9 cellular contexts compared by ENCODE assay signal in the genomic region with DNA sequence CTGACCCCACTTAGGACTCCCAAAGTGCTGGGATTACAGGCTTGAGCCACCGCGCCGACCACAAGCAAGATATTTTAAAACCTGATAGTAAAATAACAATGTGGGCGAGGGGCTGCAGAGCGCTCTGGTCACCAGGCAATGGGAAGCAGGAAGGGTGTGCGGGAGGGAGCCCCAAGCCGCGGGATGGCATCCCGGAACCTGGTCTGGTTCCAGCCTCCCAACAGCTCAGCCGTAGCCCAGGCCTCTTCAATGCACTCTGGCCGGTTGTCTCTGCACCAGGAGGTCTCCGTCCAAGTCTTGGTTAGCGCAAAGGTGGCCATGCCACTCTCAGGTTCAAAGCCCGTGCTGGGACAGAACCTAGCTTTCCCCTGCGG. TPM values are rescaled to one million over a fixed set of nuclear protein-coding genes. Genes with fewer than 3 reads are reported as not detected.
A peak's percentile ranks its signal among the peaks of the same experiment; 100 is the strongest.
DNase-seq lines count a peak whose midpoint lies in the region; ATAC-seq and TF ChIP-seq lines count a peak whose summit lies in the region.
"Had no signal": no experiment of that assay in that cellular context is flagged by ENCODE, and none has a peak within 500 bp of the region (broad histone marks: within the 10 kb centered on the region; RNA-seq: fewer than 3 reads in every experiment).

No MANE protein-coding gene starts in this region.

- H3K27ac Mint-ChIP-seq in activated CD8-positive, alpha-beta T cell treated with anti-CD3 and anti-CD28 coated beads, Interleukin-2, amount 10 ng/mL, durations not matched to agents 7 days and 5 days, result peak overlapping the region; percentile 73

- H3K27ac ChIP-seq in subcutaneous abdominal adipose tissue (ENCODE audit: low read depth, low read length), result no peak overlapping the region

- peaks cover 13% of the 10 kb centered on the region for H3K36me3 ChIP-seq in iPS-15b (ENCODE audit: control insufficient read depth, insufficient read depth, low read length)
- H3K36me3 ChIP-seq in subcutaneous abdominal adipose tissue (ENCODE audit: control insufficient read depth in 5 of 5, insufficient read depth in 5 of 5, low read length in 5 of 5), result peaks cover 0 to 22% (median 20%) of the 10 kb centered on the region in 5 donors
- H3K36me3 ChIP-seq: pancreas had no signal

- no peaks in the 10 kb centered on the region for H3K9me3 Mint-ChIP-seq in activated CD8-positive, alpha-beta T cell treated with anti-CD3 and anti-CD28 coated beads, Interleukin-2, amount 10 ng/mL, durations not matched to agents 7 days and 5 days (ENCODE audit: insufficient read depth)

- H3K27me3 Mint-ChIP-seq in activated CD8-positive, alpha-beta T cell treated with anti-CD3 and anti-CD28 coated beads, Interleukin-2, amount 10 ng/mL, durations not matched to agents 7 days and 5 days (ENCODE audit: low read depth), result no peaks in the 10 kb centered on the region

- CTCF ChIA-PET in activated CD8-positive, alpha-beta T cell treated with anti-CD3 and anti-CD28 coated beads, Interleukin-2, amount 10 ng/mL, durations not matched to agents 7 days and 5 days (lab: Charles Lee), result interaction anchor here (1.0 to 2.2 kb wide), 6 partner anchors 9 to 41 kb away, joined by 3 to 13 read pairs (median 6); partner anchors contain the start of gene MAN1B1

- peaks cover 16% of the 10 kb centered on the region for H3K4me1 Mint-ChIP-seq in activated CD8-positive, alpha-beta T cell treated with anti-CD3 and anti-CD28 coated beads, Interleukin-2, amount 10 ng/mL, durations not matched to agents 7 days and 5 days (ENCODE audit: low read depth)

- H3K36me3 Mint-ChIP-seq in activated CD8-positive, alpha-beta T cell treated with anti-CD3 and anti-CD28 coated beads, Interleukin-2, amount 10 ng/mL, durations not matched to agents 7 days and 5 days (ENCODE audit: low read depth), result peaks cover 16% of the 10 kb centered on the region

- peak overlapping the region; percentile 61 for H3K4me3 ChIP-seq in HFF-Myc (replicated peaks; ENCODE audit: low read depth, low read length)
- H3K4me3 ChIP-seq in iPS-15b (ENCODE audit: low read depth, low read length), result peak overlapping the region; percentile 52
- peak overlapping the region in 4 of 5 donors; percentile 47 to 65 (median 56) for H3K4me3 ChIP-seq in subcutaneous abdominal adipose tissue (ENCODE audit: low read depth in 1 of 5, low read length in 5 of 5)

- H3K9me3 ChIP-seq in iPS-15b (ENCODE audit: control insufficient read depth, insufficient read depth, low read length), result no peaks in the 10 kb centered on the region
- H3K9me3 ChIP-seq in subcutaneous abdominal adipose tissue (ENCODE audit: control insufficient read depth in 5 of 5, low read length in 5 of 5), result no peaks in the 10 kb centered on the region
- H3K9me3 ChIP-seq: pancreas had no signal

- ATAC-seq in activated CD8-positive, alpha-beta T cell treated with anti-CD3 and anti-CD28 coated beads, Interleukin-2, amount 10 ng/mL, durations not matched to agents 7 days and 5 days, result no peak
- no peak for ATAC-seq in HG03378 (IDR thresholded peaks at IDR 0.05; ENCODE audit: unreplicated experiment)

- H3K27me3 ChIP-seq in iPS-15b (ENCODE audit: control insufficient read depth, insufficient read depth, low read length) (peaks cover 19% of the 10 kb centered on the region), subcutaneous abdominal adipose tissue (ENCODE audit: control insufficient read depth in 5 of 5, insufficient read depth in 4 of 5, low read length in 5 of 5) (no peaks in the 10 kb centered on the region)
- H3K27me3 ChIP-seq: pancreas had no signal

- DNase-seq in HFF-Myc (ENCODE audit: extremely low read depth, low read depth) (no peak), NCI-H128 (lab: John Stamatoyannopoulos, UW; ENCODE audit: unreplicated experiment) (no peak), RKO (ENCODE audit: low spot score) (no peak)
- no peak for DNase-seq in activated CD8-positive, alpha-beta T cell treated with anti-CD3 and anti-CD28 coated beads, Interleukin-2, amount 10 ng/mL, durations not matched to agents 7 days and 5 days
- DNase-seq: NCI-H1417 treated with DMSO at 0.1 percent for 48 hours had no signal

- POLR2A ChIA-PET in activated CD8-positive, alpha-beta T cell treated with anti-CD3 and anti-CD28 coated beads, Interleukin-2, amount 10 ng/mL, durations not matched to agents 7 days and 5 days (lab: Charles Lee), result interaction anchor here (2.6 kb wide), 1 partner anchor 10 kb away, joined by 21 read pairs; the partner anchor contains the start of gene MAN1B1

- H3K9ac ChIP-seq in iPS-15b (ENCODE audit: low read depth, low read length) (no peak overlapping the region), subcutaneous abdominal adipose tissue (ENCODE audit: low read length in 5 of 5) (peak overlapping the region in 1 of 5 donors; percentile 31)

- peak overlapping the region; percentile 68 for H3K4me3 Mint-ChIP-seq in activated CD8-positive, alpha-beta T cell treated with anti-CD3 and anti-CD28 coated beads, Interleukin-2, amount 10 ng/mL, durations not matched to agents 7 days and 5 days

- TF ChIP-seq CTCF in HFF-Myc (IDR thresholded peaks at IDR 0.05; ENCODE audit: low read depth, low read length, missing control alignments), result no peak

- H3K4me1 ChIP-seq in iPS-15b (ENCODE audit: control insufficient read depth, insufficient read depth, low read length) (peaks cover 6% of the 10 kb centered on the region), subcutaneous abdominal adipose tissue (ENCODE audit: control insufficient read depth in 5 of 5, insufficient read depth in 5 of 5, low read length in 5 of 5) (peaks cover 0 to 24% (median 18%) of the 10 kb centered on the region in 5 donors)

RNA-seq across cellular contexts. Expression of gene UAP1L1, which starts 0.7 kb away (rescaled TPM):
- 10 to 100 TPM; 63.1 to 66.8 TPM for total RNA-seq in activated CD8-positive, alpha-beta T cell treated with anti-CD3 and anti-CD28 coated beads, Interleukin-2, amount 10 ng/mL, durations not matched to agents 7 days and 5 days

RNA-seq across cellular contexts. Expression of gene SAPCD2, which starts 6.3 kb away (rescaled TPM):
- total RNA-seq in activated CD8-positive, alpha-beta T cell treated with anti-CD3 and anti-CD28 coated beads, Interleukin-2, amount 10 ng/mL, durations not matched to agents 7 days and 5 days, result 10 to 100 TPM; 56.8 to 57.0 TPM

RNA-seq across cellular contexts. Expression of gene MAN1B1, which starts 10.2 kb away (rescaled TPM):
- total RNA-seq in activated CD8-positive, alpha-beta T cell treated with anti-CD3 and anti-CD28 coated beads, Interleukin-2, amount 10 ng/mL, durations not matched to agents 7 days and 5 days, result 10 to 100 TPM; 42.2 to 49.2 TPM

RNA-seq across cellular contexts. Expression of gene ENTPD2, which starts 22.8 kb away (rescaled TPM):
- under 1 TPM in 1 of 2 experiments, not detected in 1; 0.34 TPM for total RNA-seq in activated CD8-positive, alpha-beta T cell treated with anti-CD3 and anti-CD28 coated beads, Interleukin-2, amount 10 ng/mL, durations not matched to agents 7 days and 5 days

RNA-seq across cellular contexts. Expression of gene NPDC1, which starts 30.6 kb away (rescaled TPM):
- 10 to 100 TPM; 20.1 to 29.9 TPM for total RNA-seq in activated CD8-positive, alpha-beta T cell treated with anti-CD3 and anti-CD28 coated beads, Interleukin-2, amount 10 ng/mL, durations not matched to agents 7 days and 5 days
